In the genomic region with DNA sequence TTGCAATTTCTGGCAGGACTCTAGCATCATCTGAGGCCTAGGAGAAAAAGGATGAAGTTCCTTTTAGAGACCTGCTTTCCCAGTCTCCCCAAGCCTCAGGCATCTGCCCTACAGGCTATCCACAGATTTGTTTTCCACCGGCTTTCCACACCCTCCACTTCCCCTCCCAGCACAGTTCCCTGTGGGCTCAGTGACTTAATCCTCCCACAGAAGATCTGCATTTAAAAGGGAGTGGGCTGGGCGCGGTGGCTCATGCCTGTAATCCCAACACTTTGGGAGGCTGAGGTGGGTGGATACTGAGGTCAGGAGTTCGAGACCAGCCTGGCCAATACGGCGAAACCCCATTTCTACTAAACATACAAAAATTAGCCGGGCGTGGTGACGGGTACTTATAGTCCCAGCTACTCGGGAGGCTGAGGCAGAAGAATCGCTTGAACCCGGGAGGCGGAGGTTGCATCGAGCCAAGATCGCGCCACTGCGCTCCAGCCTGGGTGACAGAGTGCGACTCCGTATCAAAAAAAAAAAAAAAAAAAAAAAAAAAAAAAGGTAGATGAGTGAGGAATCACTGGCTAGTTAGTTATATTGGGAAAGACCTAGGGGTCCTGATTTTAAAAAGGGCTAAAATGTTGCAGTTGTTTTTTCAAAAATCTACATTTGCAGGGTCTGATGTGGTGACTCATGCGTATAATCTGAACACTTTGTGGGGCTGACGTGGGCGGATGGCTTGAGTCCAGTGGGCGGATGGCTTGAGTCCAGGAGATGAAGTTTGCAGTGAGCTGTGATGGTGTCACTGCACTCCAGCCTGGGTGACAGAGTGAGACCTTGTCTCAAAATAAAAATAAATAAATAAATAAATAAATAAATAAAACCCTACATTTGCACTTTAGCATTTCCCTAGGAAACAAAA, we compare ENCODE assay signal across 15 cellular contexts.
DNase-seq lines count a peak whose midpoint lies in the region; ATAC-seq and TF ChIP-seq lines count a peak whose summit lies in the region.
"Had no signal": no experiment of that assay in that cellular context is flagged by ENCODE, and none has a peak within 500 bp of the region (broad histone marks: within the 10 kb centered on the region; RNA-seq: fewer than 3 reads in every experiment).

No MANE protein-coding gene starts in this region.

- TF ChIP-seq POLR2A in GM18505 (IDR thresholded peaks at IDR 0.05; ENCODE audit: borderline replicate concordance, extremely low read depth, insufficient read depth, insufficient read length): no peak

- no peak for ATAC-seq in thoracic aorta (ENCODE audit: insufficient number of reproducible peaks, low FRiP score, low read depth)
- no peak for ATAC-seq in GM18505 (IDR thresholded peaks at IDR 0.05; ENCODE audit: unreplicated experiment)
- ATAC-seq: activated T-cell treated with anti-CD3 and anti-CD28 coated beads, Interleukin-2, amount 50 U/mL, for 72 hours; natural killer cell treated with Interleukin-12 subunit alpha and Interleukin-12 subunit beta and Interleukin-15 and Interleukin-18, amount 100 ng/mL, for 72 hours had no signal

- peaks cover 4% of the 10 kb centered on the region for H3K9me3 Mint-ChIP-seq in glutamatergic neuron (ENCODE audit: unreplicated experiment)
- no peaks in the 10 kb centered on the region for H3K9me3 Mint-ChIP-seq in osteocyte (ENCODE audit: unreplicated experiment)
- H3K9me3 Mint-ChIP-seq: natural killer cell treated with Interleukin-12 subunit alpha and Interleukin-12 subunit beta and Interleukin-15 and Interleukin-18, amount 100 ng/mL, for 72 hours had no signal

- H3K36me3 Mint-ChIP-seq in glutamatergic neuron (ENCODE audit: unreplicated experiment) (no peaks in the 10 kb centered on the region), osteocyte (ENCODE audit: unreplicated experiment) (peaks cover 2% of the 10 kb centered on the region)
- H3K36me3 Mint-ChIP-seq: natural killer cell treated with Interleukin-12 subunit alpha and Interleukin-12 subunit beta and Interleukin-15 and Interleukin-18, amount 100 ng/mL, for 72 hours had no signal

- no peaks in the 10 kb centered on the region for H3K27me3 ChIP-seq in right atrium auricular region
- no peaks in the 10 kb centered on the region for H3K27me3 ChIP-seq in thoracic aorta (replicated peaks; ENCODE audit: insufficient read depth)
- H3K27me3 ChIP-seq: tibial nerve had no signal

- H3K36me3 ChIP-seq in right atrium auricular region (no peaks in the 10 kb centered on the region), thoracic aorta (no peaks in the 10 kb centered on the region)
- H3K36me3 ChIP-seq: tibial nerve had no signal

- H3K27ac Mint-ChIP-seq in glutamatergic neuron (ENCODE audit: unreplicated experiment) (no peak overlapping the region), osteocyte (ENCODE audit: unreplicated experiment) (no peak overlapping the region)
- H3K27ac Mint-ChIP-seq: activated T-cell treated with anti-CD3 and anti-CD28 coated beads, Interleukin-2, amount 50 U/mL, for 72 hours; natural killer cell treated with Interleukin-12 subunit alpha and Interleukin-12 subunit beta and Interleukin-15 and Interleukin-18, amount 100 ng/mL, for 72 hours had no signal

- H3K9me3 ChIP-seq in right atrium auricular region: no peaks in the 10 kb centered on the region
- no peaks in the 10 kb centered on the region for H3K9me3 ChIP-seq in thoracic aorta
- H3K9me3 ChIP-seq: Caco-2, tibial nerve had no signal

- H3K27me3 Mint-ChIP-seq in glutamatergic neuron (ENCODE audit: unreplicated experiment) (no peaks in the 10 kb centered on the region), osteocyte (ENCODE audit: unreplicated experiment) (peaks cover 3% of the 10 kb centered on the region)

- H3K27ac ChIP-seq in right atrium auricular region: peak overlapping the region in 1 of 2 donors; percentile 32
- H3K27ac ChIP-seq in thoracic aorta: peak overlapping the region; percentile 17 to 35
- H3K27ac ChIP-seq: SK-N-MC, tibial nerve had no signal

- H3K4me1 ChIP-seq in right atrium auricular region (no peaks in the 10 kb centered on the region), thoracic aorta (ENCODE audit: control insufficient read depth in 1 of 2, low read depth in 2 of 2) (peaks cover 0 to 17% of the 10 kb centered on the region in 2 donors)

- H3K4me3 ChIP-seq in right atrium auricular region (no peak overlapping the region), thoracic aorta (no peak overlapping the region)
- H3K4me3 ChIP-seq: SK-N-MC, tibial nerve had no signal

- TF ChIP-seq CTCF in right atrium auricular region (IDR thresholded peaks at IDR 0.05) (no peak), thoracic aorta (IDR thresholded peaks at IDR 0.05) (no peak), glutamatergic neuron (IDR thresholded peaks at IDR 0.05; ENCODE audit: partially characterized antibody, unreplicated experiment) (no peak), osteocyte (IDR thresholded peaks at IDR 0.05) (no peak)

- DNase-seq in HT1080 (ENCODE audit: low read depth): peak; percentile 46
- peak; percentile 81 for DNase-seq in astrocyte of the hippocampus (ENCODE audit: low read depth, low spot score)
- DNase-seq in right atrium auricular region (ENCODE audit: low spot score): peak; percentile 93
- DNase-seq in thoracic aorta (ENCODE audit: low spot score): peak; percentile 31
- DNase-seq in glutamatergic neuron: no peak
- no peak for DNase-seq in osteocyte (ENCODE audit: extremely low spot score, unreplicated experiment)
- DNase-seq in NCI-H1930 (lab: John Stamatoyannopoulos, UW): no peak
- DNase-seq: activated T-cell treated with anti-CD3 and anti-CD28 coated beads, Interleukin-2, amount 50 U/mL, for 72 hours; Caco-2; NCI-H1436; NCI-H748 treated with DMSO at 0.1 percent for 48 hours had no signal

- H3K4me3 Mint-ChIP-seq in glutamatergic neuron (ENCODE audit: unreplicated experiment): no peak overlapping the region
- no peak overlapping the region for H3K4me3 Mint-ChIP-seq in osteocyte (ENCODE audit: unreplicated experiment)
- H3K4me3 Mint-ChIP-seq: activated T-cell treated with anti-CD3 and anti-CD28 coated beads, Interleukin-2, amount 50 U/mL, for 72 hours; natural killer cell treated with Interleukin-12 subunit alpha and Interleukin-12 subunit beta and Interleukin-15 and Interleukin-18, amount 100 ng/mL, for 72 hours had no signal

- peaks cover 3% of the 10 kb centered on the region for H3K4me1 Mint-ChIP-seq in glutamatergic neuron (ENCODE audit: low read depth, unreplicated experiment)
- peaks cover 2% of the 10 kb centered on the region for H3K4me1 Mint-ChIP-seq in osteocyte (ENCODE audit: unreplicated experiment)

Comparison
In these comparisons a context has a peak if more than half of its experiments do, and no peak if none do; other contexts are left out.
1. DNase-seq: peak in HT1080 (single experiment), astrocyte of the hippocampus (single experiment), right atrium auricular region (single experiment) and thoracic aorta (single experiment); none in glutamatergic neuron (single experiment), osteocyte (single experiment) and NCI-H1930 (0 of 2).